Comparison of ENCODE assay signal across 23 cellular contexts in genomic region chr19:1475751-1476437, GRCh38. TPM values are rescaled to one million over a fixed set of nuclear protein-coding genes. Genes with fewer than 3 reads are reported as not detected.
DNase-seq lines count a peak whose midpoint lies in the region; ATAC-seq, FAIRE-seq and TF ChIP-seq lines count a peak whose summit lies in the region.
"Had no signal": no experiment of that assay in that cellular context is flagged by ENCODE, and none has a peak within 500 bp of the region (broad histone marks: within the 10 kb centered on the region; RNA-seq: fewer than 3 reads in every experiment).

No MANE protein-coding gene starts in this region.

- no peak overlapping the region for H3K4me2 ChIP-seq in Karpas-422 (ENCODE audit: low read depth, low read length, poor library complexity, severe bottlenecking)
- H3K4me2 ChIP-seq: BLaER1 had no signal

- 91 to 97% methylated on average over 13 to 17 of the region's 31 CpGs for WGBS in thyroid gland, 2 donors

- intact Hi-C loops in Right ventricle myocardium inferior (cut with DNase I), result no loop called here
- intact Hi-C loops in left ventricle myocardium superior (cut with micrococcal nuclease), result no loop called here
- intact Hi-C loops in kidney (cut with DNase I), result no loop called here
- intact Hi-C loops in sciatic nerve (cut with DNase I), result no loop called here
- intact Hi-C loops in thyroid gland (cut with DNase I), result no loop called here

- H3K4me1 ChIP-seq in Karpas-422 (ENCODE audit: low read length) (peaks cover 22% of the 10 kb centered on the region), kidney (ENCODE audit: control insufficient read depth in 1 of 2, insufficient read depth in 1 of 2, low read depth in 1 of 2, low read length in 2 of 2) (peaks cover 4 to 13% of the 10 kb centered on the region in 2 donors), thyroid gland (peaks cover 12 to 20% of the 10 kb centered on the region in 2 donors)

- H3K79me2 ChIP-seq in Karpas-422 (ENCODE audit: low read length), result peaks cover 15% of the 10 kb centered on the region

- H3K27me3 ChIP-seq in Karpas-422 (ENCODE audit: low read length) (no peaks in the 10 kb centered on the region), thyroid gland (peaks cover 14% of the 10 kb centered on the region)
- H3K27me3 ChIP-seq: MG63 had no signal

- H3K9me2 ChIP-seq in Karpas-422 (replicated peaks; ENCODE audit: insufficient read depth, low read length), result no peaks in the 10 kb centered on the region

- DNase-seq in Right ventricle myocardium inferior (ENCODE audit: missing footprints) (peak; percentile 56), left ventricle myocardium superior (no peak), Karpas-422 (peak; percentile 39), kidney (peak; percentile 74), sciatic nerve (ENCODE audit: low spot score) (peak; percentile 60), thyroid gland (no peak), NCI-H2107 treated with DMSO at 0.1 percent for 48 hours (lab: John Stamatoyannopoulos, UW; ENCODE audit: unreplicated experiment) (no peak)
- DNase-seq: CD4-positive, CD25-positive, alpha-beta regulatory T cell; GOT3; KBM-7; MG63; NCI-H1105 treated with DMSO at 0.1 percent for 48 hours; NCI-H146; NCI-H1930; NCI-H2107; NCI-H446; NCI-H524 treated with DMSO at 0.1 percent for 48 hours; NCI-H774; PC-3; Right ventricle myocardium superior had no signal

- H3K36me3 ChIP-seq in Karpas-422 (ENCODE audit: insufficient read depth, low read length) (peaks cover 4% of the 10 kb centered on the region; the same call in 1 of the 2 replicates), kidney (ENCODE audit: control insufficient read depth in 1 of 2, insufficient read depth in 2 of 2, low read length in 2 of 2) (peaks cover 0 to 5% of the 10 kb centered on the region in 2 donors), thyroid gland (no peaks in the 10 kb centered on the region)
- H3K36me3 ChIP-seq: MG63 had no signal

- no peaks in the 10 kb centered on the region for H3K9me3 ChIP-seq in Karpas-422 (ENCODE audit: low read length)
- H3K9me3 ChIP-seq in kidney (ENCODE audit: control insufficient read depth in 1 of 2, low read length in 2 of 2), result no peaks in the 10 kb centered on the region
- no peaks in the 10 kb centered on the region for H3K9me3 ChIP-seq in thyroid gland
- H3K9me3 ChIP-seq: BLaER1, MG63 had no signal

- no peak overlapping the region for H3K9ac ChIP-seq in Karpas-422 (ENCODE audit: low read length)
- no peak overlapping the region for H3K9ac ChIP-seq in kidney (ENCODE audit: low read length in 2 of 2)
- H3K9ac ChIP-seq: BLaER1 had no signal

- H4K20me1 ChIP-seq in Karpas-422 (ENCODE audit: insufficient read depth, low read depth, low read length), result peaks cover 46% of the 10 kb centered on the region; the same call in 1 of the 2 replicates

- H3K27ac ChIP-seq in Karpas-422 (ENCODE audit: low read length) (no peak overlapping the region), kidney (ENCODE audit: low read depth in 2 of 2, low read length in 2 of 2) (no peak overlapping the region), thyroid gland (no peak overlapping the region)
- H3K27ac ChIP-seq: BLaER1 had no signal

- no peak for ATAC-seq in Right ventricle myocardium inferior
- ATAC-seq in left ventricle myocardium superior, result no peak
- ATAC-seq in sciatic nerve, result no peak
- no peak for ATAC-seq in GM19455 (IDR thresholded peaks at IDR 0.05; ENCODE audit: unreplicated experiment)
- ATAC-seq: PC-3 had no signal

- FAIRE-seq in kidney (lab: Jason Lieb, UNC), result no peak
- FAIRE-seq: A204.1 had no signal

- TF ChIP-seq CTCF in kidney (IDR thresholded peaks at IDR 0.05; ENCODE audit: borderline replicate concordance, extremely low read depth, insufficient read depth), result no peak
- no peak for TF ChIP-seq CTCF in thyroid gland (IDR thresholded peaks at IDR 0.05)

- TF ChIP-seq POLR2A in thyroid gland (IDR thresholded peaks at IDR 0.05), result no peak

- H3K4me3 ChIP-seq in Karpas-422 (ENCODE audit: low read length), result no peak overlapping the region
- H3K4me3 ChIP-seq in kidney (ENCODE audit: low read length in 2 of 2), result no peak overlapping the region
- no peak overlapping the region for H3K4me3 ChIP-seq in thyroid gland (replicated peaks in 1 of 3)
- H3K4me3 ChIP-seq: BLaER1, MG63 had no signal

- no peak overlapping the region for H2AFZ ChIP-seq in Karpas-422 (ENCODE audit: low read length)

RNA-seq across cellular contexts. Expression of gene C19orf25, which starts 3.1 kb away (rescaled TPM):
- total RNA-seq in Right ventricle myocardium inferior (21.5 TPM), left ventricle myocardium superior (16.2 TPM), kidney (32.5 TPM), sciatic nerve (22.1 TPM), thyroid gland (10 to 100 TPM; 47.0 to 64.9 (median 56.5) TPM)
- total RNA-seq in Karpas-422 (2014; rRNA removed; shearing (Covaris generic); ENCODE audit: low replicate concordance), result 26.4 and 62.2 TPM in 2 replicates
- polyA plus RNA-seq in kidney (ENCODE audit: insufficient read depth, low read depth, low replicate concordance), result 50.9 TPM

RNA-seq across cellular contexts. Expression of gene PCSK4, which starts 14.3 kb away (rescaled TPM):
- total RNA-seq in Right ventricle myocardium inferior (0.89 TPM), left ventricle myocardium superior (2.8 TPM), kidney (5.3 TPM), sciatic nerve (2.5 TPM), thyroid gland (10 to 100 TPM in 1 of 4 donors, 1 to 10 TPM in 3; 2.8 to 10.4 (median 6.3) TPM)
- total RNA-seq in Karpas-422 (2014; rRNA removed; shearing (Covaris generic); ENCODE audit: low replicate concordance), result 2.0 and 5.0 TPM in 2 replicates
- 5.5 TPM for polyA plus RNA-seq in kidney (ENCODE audit: insufficient read depth, low read depth, low replicate concordance)

RNA-seq across cellular contexts. Expression of gene REEP6, which starts 15.1 kb away (rescaled TPM):
- total RNA-seq in Right ventricle myocardium inferior (1.1 TPM), left ventricle myocardium superior (0.72 TPM), kidney (9.6 TPM), sciatic nerve (3.9 TPM), thyroid gland (1 to 10 TPM; 4.2 to 8.5 (median 5.9) TPM)
- total RNA-seq in Karpas-422 (2014; rRNA removed; shearing (Covaris generic); ENCODE audit: low replicate concordance), result 1.3 and 1.5 TPM in 2 replicates
- polyA plus RNA-seq in kidney (ENCODE audit: insufficient read depth, low read depth, low replicate concordance), result 60.0 TPM

RNA-seq across cellular contexts. Expression of gene APC2, which starts 26.0 kb away (rescaled TPM):
- total RNA-seq in Right ventricle myocardium inferior (0.14 TPM), left ventricle myocardium superior (0.17 TPM), kidney (0.25 TPM), sciatic nerve (6.0 TPM), thyroid gland (under 1 TPM in 3 of 4 donors, not detected in 1; under 0.01 to 0.20 (median 0.08) TPM)
- 1.1 and 2.8 TPM in 2 replicates for total RNA-seq in Karpas-422 (2014; rRNA removed; shearing (Covaris generic); ENCODE audit: low replicate concordance)
- polyA plus RNA-seq in kidney (ENCODE audit: insufficient read depth, low read depth, low replicate concordance), result not detected

RNA-seq across cellular contexts. Expression of gene ADAMTSL5, which starts 36.9 kb away (rescaled TPM):
- total RNA-seq in Right ventricle myocardium inferior, result 22.9 TPM
- 20.5 TPM for total RNA-seq in left ventricle myocardium superior
- total RNA-seq in Karpas-422 (2014; rRNA removed; shearing (Covaris generic); ENCODE audit: low replicate concordance), result 0.94 and 2.6 TPM in 2 replicates
- 4.6 TPM for total RNA-seq in kidney
- polyA plus RNA-seq in kidney (ENCODE audit: insufficient read depth, low read depth, low replicate concordance), result 1.4 TPM
- 48.3 TPM for total RNA-seq in sciatic nerve
- 1 to 10 TPM in 2 of 4 donors, under 1 TPM in 2; 0.27 to 5.1 (median 2.5) TPM for total RNA-seq in thyroid gland

Comparison
In these comparisons a context has a peak if more than half of its experiments do, and no peak if none do; other contexts are left out.
1. DNase-seq: peak in Right ventricle myocardium inferior (single experiment), Karpas-422 (single experiment), kidney (single experiment) and sciatic nerve (single experiment); none in left ventricle myocardium superior (single experiment), thyroid gland (0 of 2) and NCI-H2107 treated with DMSO at 0.1 percent for 48 hours (single experiment).